In the genomic region with DNA sequence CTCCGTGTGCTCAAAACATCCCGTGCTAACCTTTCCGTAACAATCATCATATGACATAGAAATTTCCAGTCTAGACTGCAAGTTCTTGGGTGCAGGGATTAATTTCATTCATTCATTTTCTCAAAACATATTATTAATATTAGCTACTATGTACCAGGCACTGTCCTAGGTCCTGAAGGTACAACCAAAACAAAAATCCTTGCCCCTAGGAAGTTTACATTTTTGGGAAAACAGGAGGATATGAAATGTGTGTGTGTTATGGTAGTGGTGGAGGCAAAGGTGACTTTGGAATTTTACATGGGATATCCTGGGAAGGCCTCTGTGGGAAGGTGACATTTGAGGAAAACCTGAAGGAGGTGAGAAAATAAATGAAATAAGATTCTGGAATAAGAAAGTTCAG, we compare ENCODE assay signal across 10 cellular contexts.
"Had no signal": no experiment of that assay in that cellular context is flagged by ENCODE, and none has a peak within 500 bp of the region (broad histone marks: within the 10 kb centered on the region; RNA-seq: fewer than 3 reads in every experiment).

No MANE protein-coding gene starts in this region.

- H3K4me3 ChIP-seq: GM23248, HAP-1 had no signal

- DNase-seq: GM23248, GOT3, H7, H9, HCEC 1CT, HFFc6 had no signal

- H2AFZ ChIP-seq: GM23248 had no signal

- H3K27ac ChIP-seq: GM23248 had no signal

- H3K9me3 Mint-ChIP-seq: H9 had no signal

- H3K27ac Mint-ChIP-seq: H9, HFFc6 had no signal

- H3K4me1 ChIP-seq: HAP-1 had no signal

- H3K9me3 ChIP-seq: HAP-1 had no signal

- ATAC-seq: HCT116 had no signal

- H3K36me3 ChIP-seq: HAP-1 had no signal

- FAIRE-seq: H1, H54 had no signal

- H3K4me3 Mint-ChIP-seq: H9, HFFc6 had no signal
